Comparison of ENCODE assay signal across 11 cellular contexts in the genomic region with DNA sequence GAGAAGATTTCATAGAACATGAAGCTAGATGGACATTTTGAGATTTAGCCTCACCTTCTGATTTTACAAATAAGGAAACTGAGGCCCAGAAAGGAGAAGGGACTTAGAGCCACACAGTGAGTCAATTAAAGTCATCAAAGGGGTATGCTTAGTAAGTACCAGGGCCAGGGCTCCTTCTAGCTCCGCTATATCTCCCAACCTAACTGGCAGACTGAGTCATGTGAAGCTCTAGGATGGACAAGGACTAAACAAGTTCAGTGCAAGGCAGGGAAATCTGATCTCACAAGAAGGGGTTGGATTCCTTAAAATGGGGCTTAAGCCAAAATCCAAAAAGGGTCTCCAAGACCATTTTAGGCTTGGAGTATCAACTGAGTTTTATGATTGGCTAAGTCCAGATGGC.
A peak's percentile ranks its signal among the peaks of the same experiment; 100 is the strongest.
DNase-seq lines count a peak whose midpoint lies in the region; ATAC-seq, FAIRE-seq and TF ChIP-seq lines count a peak whose summit lies in the region.
"Had no signal": no experiment of that assay in that cellular context is flagged by ENCODE, and none has a peak within 500 bp of the region (broad histone marks: within the 10 kb centered on the region; RNA-seq: fewer than 3 reads in every experiment).

No MANE protein-coding gene starts in this region.

- H3K36me3 ChIP-seq in HCT116 (ENCODE audit: control insufficient read depth in 1 of 2, insufficient read depth in 2 of 2, low read length in 2 of 2), result no peaks in the 10 kb centered on the region
- H3K36me3 ChIP-seq in astrocyte (ENCODE audit: insufficient read depth, low read length), result no peaks in the 10 kb centered on the region
- H3K36me3 ChIP-seq in mesenchymal stem cell (ENCODE audit: control insufficient read depth in 1 of 2, insufficient read depth in 2 of 2, low read depth in 1 of 2, low read length in 2 of 2), result no peaks in the 10 kb centered on the region
- H3K36me3 ChIP-seq in thyroid gland, result no peaks in the 10 kb centered on the region

- H3K18ac ChIP-seq in mesenchymal stem cell (ENCODE audit: low read depth in 1 of 2, low read length in 2 of 2), result no peak overlapping the region

- H2BK15ac ChIP-seq in mesenchymal stem cell (ENCODE audit: low read depth, poor library complexity, severe bottlenecking), result no peak overlapping the region

- H3K9me2 ChIP-seq in HCT116 (ENCODE audit: insufficient read depth), result no peaks in the 10 kb centered on the region

- H3K4ac ChIP-seq in mesenchymal stem cell (ENCODE audit: low read depth in 1 of 2, low read length in 2 of 2), result no peak overlapping the region

- H3K27ac ChIP-seq in HCT116 (ENCODE audit: low read depth, low read length) (peak overlapping the region; percentile 100), astrocyte (ENCODE audit: low read depth, low read length) (peak overlapping the region; percentile 69), mesenchymal stem cell (ENCODE audit: low read length, poor library complexity, severe bottlenecking) (peak overlapping the region; percentile 90), thyroid gland (peak overlapping the region; percentile 45 to 69 (median 67))

- H3K9ac ChIP-seq in HCT116 (ENCODE audit: low read length) (no peak overlapping the region), astrocyte (ENCODE audit: low read length) (peak overlapping the region; percentile 44), mesenchymal stem cell (ENCODE audit: low read length) (peak overlapping the region; percentile 86)

- TF ChIP-seq RAD21 in HCT116 (IDR thresholded peaks at IDR 0.05; ENCODE audit: low read depth), result no peak

- ATAC-seq in HCT116, result no peak

- BruUV-seq in HCT116 (replicated peaks; lab: Mats Ljungman, UMichigan), result no TSS peak

- H2BK120ac ChIP-seq in mesenchymal stem cell (ENCODE audit: low read depth, low read length), result no peak overlapping the region

- intact Hi-C loops in HCT116 (cut with micrococcal nuclease), result loop anchor here (2.0 kb wide), 1 partner anchor 163 kb away; no protein-coding TSS in a partner anchor
- intact Hi-C loops in thyroid gland (cut with DNase I), result no loop called here
- intact Hi-C loops in lower leg skin (cut with DNase I; ENCODE audit: low total_unique reads), result no loop called here

- no peak overlapping the region for H3K4me3 Mint-ChIP-seq in astrocyte (ENCODE audit: unreplicated experiment)
- H3K4me3 Mint-ChIP-seq: T-helper 1 cell treated with Interleukin-12 subunit alpha and Interleukin-12 subunit beta and Interleukin-4 antibody, amounts not matched to agents 30 μg/mL and 1 μg/mL, for 36 hours had no signal

- no peak for TF ChIP-seq POLR2A in HCT116 (IDR thresholded peaks at IDR 0.05; ENCODE audit: borderline replicate concordance, extremely low read depth, insufficient read depth, insufficient read length)
- TF ChIP-seq POLR2A in thyroid gland (IDR thresholded peaks at IDR 0.05), result no peak
- no peak for TF ChIP-seq POLR2A in lower leg skin (IDR thresholded peaks at IDR 0.05)

- CTCF ChIA-PET in HCT116 (lab: Charles Lee), result interaction anchor here (0.6 to 0.9 kb wide), 2 partner anchors 28 to 1185 kb away, joined by 3 read pairs; no protein-coding TSS in a partner anchor

- 78% methylated on average over 1 of the region's 1 CpG for WGBS in mesenchymal stem cell
- 100% methylated on average over 1 of the region's 1 CpG for WGBS in thyroid gland, 2 donors
- WGBS in lower leg skin, 2 donors, result 83 to 84% methylated on average over 1 of the region's 1 CpG

- H3K79me1 ChIP-seq in mesenchymal stem cell (replicated peaks; ENCODE audit: low read length, poor library complexity, severe bottlenecking), result peaks cover 1% of the 10 kb centered on the region

- H3K4me1 ChIP-seq in HCT116 (ENCODE audit: control insufficient read depth in 1 of 2, insufficient read depth in 2 of 2, low read length in 2 of 2) (peaks cover 42 to 70% of the 10 kb centered on the region in 2 experiments), astrocyte (ENCODE audit: insufficient read depth, low read length) (peaks cover 26% of the 10 kb centered on the region), mesenchymal stem cell (ENCODE audit: control insufficient read depth, insufficient read depth, low read depth, low read length) (peaks cover 11% of the 10 kb centered on the region), thyroid gland (peaks cover 22 to 42% of the 10 kb centered on the region in 2 donors)

- no peak overlapping the region for H4K8ac ChIP-seq in mesenchymal stem cell (ENCODE audit: low read length)

- H3K4me2 ChIP-seq in HCT116 (ENCODE audit: low read length), result no peak overlapping the region
- H3K4me2 ChIP-seq in astrocyte (ENCODE audit: low read length), result peak overlapping the region; percentile 50
- no peak overlapping the region for H3K4me2 ChIP-seq in mesenchymal stem cell (ENCODE audit: low read length, poor library complexity, severe bottlenecking)

- no peak overlapping the region for H4K91ac ChIP-seq in mesenchymal stem cell (ENCODE audit: low read length)

- H3K9me3 Mint-ChIP-seq in astrocyte (ENCODE audit: unreplicated experiment), result no peaks in the 10 kb centered on the region
- H3K9me3 Mint-ChIP-seq: T-helper 1 cell treated with Interleukin-12 subunit alpha and Interleukin-12 subunit beta and Interleukin-4 antibody, amounts not matched to agents 30 μg/mL and 1 μg/mL, for 36 hours had no signal

- no peaks in the 10 kb centered on the region for H4K20me1 ChIP-seq in HCT116 (ENCODE audit: insufficient read depth)
- no peaks in the 10 kb centered on the region for H4K20me1 ChIP-seq in astrocyte (ENCODE audit: insufficient read depth, low read length)

- H3K79me2 ChIP-seq in HCT116 (ENCODE audit: insufficient read depth, low read length) (no peaks in the 10 kb centered on the region), astrocyte (ENCODE audit: insufficient read depth, low read length) (no peaks in the 10 kb centered on the region)

- H3K4me3 ChIP-seq in HCT116 (replicated peaks in 1 of 2; ENCODE audit: low read depth in 1 of 2, low read length in 2 of 2), result no peak overlapping the region
- no peak overlapping the region for H3K4me3 ChIP-seq in astrocyte (ENCODE audit: insufficient read depth, low read depth, low read length)
- no peak overlapping the region for H3K4me3 ChIP-seq in mesenchymal stem cell (ENCODE audit: insufficient read depth in 1 of 2, low read depth in 1 of 2, low read length in 2 of 2)
- H3K4me3 ChIP-seq in thyroid gland (replicated peaks in 1 of 3), result no peak overlapping the region
- H3K4me3 ChIP-seq in lower leg skin (ENCODE audit: low read depth, poor library complexity, severe bottlenecking), result no peak overlapping the region

- RAD21 ChIA-PET in HCT116 (lab: Charles Lee; ENCODE audit: low non-redundant PET in 1 of 2, low total read pairs in 2 of 2, uncharacterized antibody in 2 of 2, unreplicated experiment in 2 of 2), result interaction anchor here in 1 of 2 experiments (0.9 kb wide), 1 partner anchor 149 kb away, joined by 4 read pairs; no protein-coding TSS in a partner anchor

- peak overlapping the region in 1 of 2 experiments; percentile 64 for H2BK12ac ChIP-seq in mesenchymal stem cell (ENCODE audit: low read length in 2 of 2)

- TF ChIP-seq CTCF in HCT116 (IDR thresholded peaks at IDR 0.05 in 2 of 3, conservative IDR thresholded peaks at IDR 0.05 in 1 of 3; ENCODE audit: borderline replicate concordance in 1 of 3, insufficient read depth in 1 of 3, low read depth in 2 of 3, low read length in 2 of 3), result no peak
- TF ChIP-seq CTCF in astrocyte (IDR thresholded peaks at IDR 0.05; ENCODE audit: insufficient read depth, low read depth, low read length), result no peak
- no peak for TF ChIP-seq CTCF in thyroid gland (IDR thresholded peaks at IDR 0.05)
- TF ChIP-seq CTCF in lower leg skin (IDR thresholded peaks at IDR 0.05), result no peak

- POLR2A ChIA-PET in HCT116 (lab: Charles Lee), result interaction anchor here (0.8 to 1.7 kb wide), 3 partner anchors 13 to 213 kb away, joined by 3 to 5 read pairs (median 4); no protein-coding TSS in a partner anchor

- FAIRE-seq in astrocyte (lab: Jason Lieb, UNC), result no peak

- peak overlapping the region; percentile 90 for H2AK5ac ChIP-seq in mesenchymal stem cell (ENCODE audit: low read length, severe bottlenecking)

- no peaks in the 10 kb centered on the region for H3K27me3 ChIP-seq in HCT116 (ENCODE audit: insufficient read depth, low read length)
- H3K27me3 ChIP-seq in astrocyte (ENCODE audit: insufficient read depth, low read length), result no peaks in the 10 kb centered on the region
- H3K27me3 ChIP-seq in mesenchymal stem cell (ENCODE audit: control insufficient read depth in 1 of 2, insufficient read depth in 1 of 2, low read length in 2 of 2), result no peaks in the 10 kb centered on the region
- H3K27me3 ChIP-seq in thyroid gland, result no peaks in the 10 kb centered on the region

- no peak overlapping the region for H2AFZ ChIP-seq in HCT116 (ENCODE audit: low read depth, low read length, poor library complexity, severe bottlenecking)
- no peak overlapping the region for H2AFZ ChIP-seq in astrocyte (ENCODE audit: low read depth, low read length)
- H2AFZ ChIP-seq in mesenchymal stem cell (ENCODE audit: low read depth, low read length), result no peak overlapping the region

- H3K14ac ChIP-seq in mesenchymal stem cell (ENCODE audit: low read length in 2 of 2), result no peak overlapping the region

- peak overlapping the region; percentile 69 for H2BK5ac ChIP-seq in mesenchymal stem cell (ENCODE audit: low read depth, low read length, poor library complexity, severe bottlenecking)

- DNase-seq in HCT116 (ENCODE audit: low read depth, low spot score) (no peak), astrocyte (ENCODE audit: low read depth) (peak; percentile 66), mesenchymal stem cell (peak; percentile 60), thyroid gland (no peak), lower leg skin (ENCODE audit: low spot score in 2 of 2) (no peak), globus pallidus (ENCODE audit: low spot score) (no peak), EL (no peak)
- DNase-seq: activated CD4-positive, alpha-beta T cell treated with anti-CD3 and anti-CD28 coated beads for 48 hours; stimulated activated CD4-positive, alpha-beta T cell treated with anti-CD3 and anti-CD28 coated beads, Interleukin-2, amount 100 ng/mL, for 48 hours; stimulated activated naive CD4-positive, alpha-beta T cell had no signal

- no peaks in the 10 kb centered on the region for H3K27me3 Mint-ChIP-seq in astrocyte (ENCODE audit: low read depth, unreplicated experiment)

- H3K9me3 ChIP-seq in HCT116 (ENCODE audit: control insufficient read depth in 1 of 2, insufficient read depth in 1 of 2, low read depth in 1 of 2, low read length in 2 of 2) (no peaks in the 10 kb centered on the region), astrocyte (ENCODE audit: insufficient read depth, low read depth, low read length) (no peaks in the 10 kb centered on the region), mesenchymal stem cell (ENCODE audit: control insufficient read depth, low read length) (no peaks in the 10 kb centered on the region), thyroid gland (no peaks in the 10 kb centered on the region)

- peak overlapping the region; percentile 69 for H3K27ac Mint-ChIP-seq in astrocyte (ENCODE audit: unreplicated experiment)
- H3K27ac Mint-ChIP-seq: T-helper 1 cell treated with Interleukin-12 subunit alpha and Interleukin-12 subunit beta and Interleukin-4 antibody, amounts not matched to agents 30 μg/mL and 1 μg/mL, for 36 hours had no signal

- H3K23ac ChIP-seq in mesenchymal stem cell (ENCODE audit: low read length in 2 of 2), result no peak overlapping the region

- peaks cover 17% of the 10 kb centered on the region for H3K4me1 Mint-ChIP-seq in astrocyte (ENCODE audit: low read depth, unreplicated experiment)

- no peaks in the 10 kb centered on the region for H3K36me3 Mint-ChIP-seq in astrocyte (ENCODE audit: low read depth, unreplicated experiment)

Comparison
In these comparisons a context has a peak if more than half of its experiments do, and no peak if none do; other contexts are left out.
1. DNase-seq: peak in astrocyte (single experiment) and mesenchymal stem cell (single experiment); none in HCT116 (single experiment), thyroid gland (0 of 2), lower leg skin (0 of 2), globus pallidus (single experiment) and EL (single experiment).
2. Peak in every context shown above with its lines, with median percentiles within 50 percentile points of each other: H3K27ac ChIP-seq.